13 cellular contexts compared by ENCODE assay signal in the genomic region with DNA sequence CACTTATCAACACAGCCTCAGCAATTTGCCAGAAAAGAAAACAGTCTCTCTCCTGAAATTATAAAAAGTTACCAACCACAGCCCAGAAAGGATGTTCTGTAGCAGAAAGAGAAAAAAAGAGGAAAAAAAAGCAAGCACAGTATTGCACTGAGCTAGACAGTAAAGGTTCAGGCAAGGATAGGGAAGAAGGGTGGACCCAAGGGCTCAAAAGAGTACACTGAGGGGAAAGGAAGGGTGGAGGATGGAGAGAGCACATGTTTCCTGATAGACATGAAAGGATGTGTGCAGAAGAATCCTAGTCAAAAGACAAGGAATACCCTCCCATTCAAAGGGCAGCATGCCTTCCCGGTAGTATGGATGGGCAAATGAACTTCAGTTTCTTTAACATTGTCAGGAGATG.
"Had no signal": no experiment of that assay in that cellular context is flagged by ENCODE, and none has a peak within 500 bp of the region (broad histone marks: within the 10 kb centered on the region; RNA-seq: fewer than 3 reads in every experiment).

No MANE protein-coding gene starts in this region.

- H3K4me1 ChIP-seq: testis had no signal

- H3K4me3 Mint-ChIP-seq: activated CD4-positive, alpha-beta memory T cell treated with anti-CD3 and anti-CD28 coated beads, Interleukin-2, amount 10 ng/mL, durations not matched to agents 7 days and 5 days; activated naive CD8-positive, alpha-beta T cell treated with anti-CD3 and anti-CD28 coated beads, Interleukin-2, amount 50 U/mL, for 24 hours; activated T-cell treated with anti-CD3 and anti-CD28 coated beads, Interleukin-2, amount 50 U/mL, for 72 hours; brain; memory B cell; nephron progenitor cell had no signal

- DNase-seq: activated CD4-positive, alpha-beta memory T cell treated with anti-CD3 and anti-CD28 coated beads, Interleukin-2, amount 10 ng/mL, durations not matched to agents 7 days and 5 days; activated CD4-positive, alpha-beta T cell treated with anti-CD3 and anti-CD28 coated beads for 48 hours; activated naive CD4-positive, alpha-beta T cell treated with anti-CD3 and anti-CD28 coated beads, Interleukin-2, amount 50 U/mL, for 16 hours; activated naive CD8-positive, alpha-beta T cell treated with anti-CD3 and anti-CD28 coated beads, Interleukin-2, amount 50 U/mL, for 24 hours; dermis blood vessel endothelial cell; nephron progenitor cell; spleen; stimulated activated CD4-positive, alpha-beta T cell treated with anti-CD3 and anti-CD28 coated beads, Interleukin-4, amount 100 ng/mL, for 1 hour had no signal

- H3K9me3 ChIP-seq: spleen, testis, upper lobe of left lung had no signal

- H3K27ac ChIP-seq: spleen, testis, upper lobe of left lung had no signal

- H3K27ac Mint-ChIP-seq: activated CD4-positive, alpha-beta memory T cell treated with anti-CD3 and anti-CD28 coated beads, Interleukin-2, amount 10 ng/mL, durations not matched to agents 7 days and 5 days; activated naive CD8-positive, alpha-beta T cell treated with anti-CD3 and anti-CD28 coated beads, Interleukin-2, amount 50 U/mL, for 24 hours; activated T-cell treated with anti-CD3 and anti-CD28 coated beads, Interleukin-2, amount 50 U/mL, for 72 hours; brain; memory B cell; nephron progenitor cell had no signal

- H3K27me3 ChIP-seq: spleen, testis, upper lobe of left lung had no signal

- H3K36me3 Mint-ChIP-seq: brain had no signal

- H3K27me3 Mint-ChIP-seq: activated CD4-positive, alpha-beta memory T cell treated with anti-CD3 and anti-CD28 coated beads, Interleukin-2, amount 10 ng/mL, durations not matched to agents 7 days and 5 days; activated naive CD8-positive, alpha-beta T cell treated with anti-CD3 and anti-CD28 coated beads, Interleukin-2, amount 50 U/mL, for 24 hours; brain; memory B cell had no signal

- H3K36me3 ChIP-seq: upper lobe of left lung had no signal

- H3K4me3 ChIP-seq: spleen, testis, upper lobe of left lung had no signal

- H3K9me3 Mint-ChIP-seq: activated CD4-positive, alpha-beta memory T cell treated with anti-CD3 and anti-CD28 coated beads, Interleukin-2, amount 10 ng/mL, durations not matched to agents 7 days and 5 days; activated naive CD8-positive, alpha-beta T cell treated with anti-CD3 and anti-CD28 coated beads, Interleukin-2, amount 50 U/mL, for 24 hours; activated T-cell treated with anti-CD3 and anti-CD28 coated beads, Interleukin-2, amount 50 U/mL, for 72 hours; brain; memory B cell; nephron progenitor cell had no signal
